1 cellular context compared by ENCODE assay signal in the genomic region with DNA sequence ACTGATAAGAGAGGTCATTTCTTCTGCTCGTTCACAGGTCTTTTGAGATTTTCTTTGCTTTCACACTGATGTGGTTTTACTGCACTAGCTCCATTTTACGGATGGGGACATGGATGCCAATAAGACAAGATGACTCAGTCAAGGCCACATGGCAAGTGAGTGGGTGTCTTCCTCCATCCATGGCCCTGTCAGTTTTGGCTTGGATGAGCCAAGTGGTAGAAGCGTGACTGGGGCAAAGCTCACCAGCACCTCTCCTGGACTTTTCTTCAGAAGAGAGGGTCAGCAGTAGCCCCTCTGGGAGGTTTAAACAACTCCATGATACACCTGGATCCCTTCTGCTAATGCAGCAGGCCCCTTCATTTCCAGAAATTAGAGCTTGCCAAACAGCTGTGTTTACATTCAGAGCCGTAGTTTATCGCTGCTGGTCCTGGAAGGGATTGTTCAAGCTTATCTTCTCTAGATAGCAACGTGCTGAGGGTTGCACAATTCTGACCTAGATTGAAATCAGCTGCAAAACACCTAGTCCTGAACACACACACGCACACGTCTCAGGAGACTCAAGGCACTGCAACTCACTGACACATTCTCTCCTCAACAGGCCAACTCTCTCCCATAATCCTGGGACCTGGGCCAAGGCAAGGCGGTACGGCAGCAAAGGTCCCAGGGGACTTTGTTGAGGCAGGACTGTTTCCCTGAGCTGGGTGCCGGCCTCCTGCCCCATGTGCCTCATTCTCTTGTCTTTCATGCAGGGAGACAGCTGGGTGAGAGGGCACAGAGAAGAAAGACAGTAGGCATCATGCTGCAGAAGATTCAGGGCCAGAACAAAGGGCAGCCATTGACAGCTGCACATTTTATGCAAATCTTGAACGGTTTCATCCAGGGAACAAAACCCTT.
TF ChIP-seq lines count a peak whose summit lies in the region.

No MANE protein-coding gene starts in this region.

TF ChIP-seq in GM23338, 12 proteins besides CTCF, POLR2A, EP300 and RAD21 (continued from another document):
- TF ChIP-seq, protein P1, sequence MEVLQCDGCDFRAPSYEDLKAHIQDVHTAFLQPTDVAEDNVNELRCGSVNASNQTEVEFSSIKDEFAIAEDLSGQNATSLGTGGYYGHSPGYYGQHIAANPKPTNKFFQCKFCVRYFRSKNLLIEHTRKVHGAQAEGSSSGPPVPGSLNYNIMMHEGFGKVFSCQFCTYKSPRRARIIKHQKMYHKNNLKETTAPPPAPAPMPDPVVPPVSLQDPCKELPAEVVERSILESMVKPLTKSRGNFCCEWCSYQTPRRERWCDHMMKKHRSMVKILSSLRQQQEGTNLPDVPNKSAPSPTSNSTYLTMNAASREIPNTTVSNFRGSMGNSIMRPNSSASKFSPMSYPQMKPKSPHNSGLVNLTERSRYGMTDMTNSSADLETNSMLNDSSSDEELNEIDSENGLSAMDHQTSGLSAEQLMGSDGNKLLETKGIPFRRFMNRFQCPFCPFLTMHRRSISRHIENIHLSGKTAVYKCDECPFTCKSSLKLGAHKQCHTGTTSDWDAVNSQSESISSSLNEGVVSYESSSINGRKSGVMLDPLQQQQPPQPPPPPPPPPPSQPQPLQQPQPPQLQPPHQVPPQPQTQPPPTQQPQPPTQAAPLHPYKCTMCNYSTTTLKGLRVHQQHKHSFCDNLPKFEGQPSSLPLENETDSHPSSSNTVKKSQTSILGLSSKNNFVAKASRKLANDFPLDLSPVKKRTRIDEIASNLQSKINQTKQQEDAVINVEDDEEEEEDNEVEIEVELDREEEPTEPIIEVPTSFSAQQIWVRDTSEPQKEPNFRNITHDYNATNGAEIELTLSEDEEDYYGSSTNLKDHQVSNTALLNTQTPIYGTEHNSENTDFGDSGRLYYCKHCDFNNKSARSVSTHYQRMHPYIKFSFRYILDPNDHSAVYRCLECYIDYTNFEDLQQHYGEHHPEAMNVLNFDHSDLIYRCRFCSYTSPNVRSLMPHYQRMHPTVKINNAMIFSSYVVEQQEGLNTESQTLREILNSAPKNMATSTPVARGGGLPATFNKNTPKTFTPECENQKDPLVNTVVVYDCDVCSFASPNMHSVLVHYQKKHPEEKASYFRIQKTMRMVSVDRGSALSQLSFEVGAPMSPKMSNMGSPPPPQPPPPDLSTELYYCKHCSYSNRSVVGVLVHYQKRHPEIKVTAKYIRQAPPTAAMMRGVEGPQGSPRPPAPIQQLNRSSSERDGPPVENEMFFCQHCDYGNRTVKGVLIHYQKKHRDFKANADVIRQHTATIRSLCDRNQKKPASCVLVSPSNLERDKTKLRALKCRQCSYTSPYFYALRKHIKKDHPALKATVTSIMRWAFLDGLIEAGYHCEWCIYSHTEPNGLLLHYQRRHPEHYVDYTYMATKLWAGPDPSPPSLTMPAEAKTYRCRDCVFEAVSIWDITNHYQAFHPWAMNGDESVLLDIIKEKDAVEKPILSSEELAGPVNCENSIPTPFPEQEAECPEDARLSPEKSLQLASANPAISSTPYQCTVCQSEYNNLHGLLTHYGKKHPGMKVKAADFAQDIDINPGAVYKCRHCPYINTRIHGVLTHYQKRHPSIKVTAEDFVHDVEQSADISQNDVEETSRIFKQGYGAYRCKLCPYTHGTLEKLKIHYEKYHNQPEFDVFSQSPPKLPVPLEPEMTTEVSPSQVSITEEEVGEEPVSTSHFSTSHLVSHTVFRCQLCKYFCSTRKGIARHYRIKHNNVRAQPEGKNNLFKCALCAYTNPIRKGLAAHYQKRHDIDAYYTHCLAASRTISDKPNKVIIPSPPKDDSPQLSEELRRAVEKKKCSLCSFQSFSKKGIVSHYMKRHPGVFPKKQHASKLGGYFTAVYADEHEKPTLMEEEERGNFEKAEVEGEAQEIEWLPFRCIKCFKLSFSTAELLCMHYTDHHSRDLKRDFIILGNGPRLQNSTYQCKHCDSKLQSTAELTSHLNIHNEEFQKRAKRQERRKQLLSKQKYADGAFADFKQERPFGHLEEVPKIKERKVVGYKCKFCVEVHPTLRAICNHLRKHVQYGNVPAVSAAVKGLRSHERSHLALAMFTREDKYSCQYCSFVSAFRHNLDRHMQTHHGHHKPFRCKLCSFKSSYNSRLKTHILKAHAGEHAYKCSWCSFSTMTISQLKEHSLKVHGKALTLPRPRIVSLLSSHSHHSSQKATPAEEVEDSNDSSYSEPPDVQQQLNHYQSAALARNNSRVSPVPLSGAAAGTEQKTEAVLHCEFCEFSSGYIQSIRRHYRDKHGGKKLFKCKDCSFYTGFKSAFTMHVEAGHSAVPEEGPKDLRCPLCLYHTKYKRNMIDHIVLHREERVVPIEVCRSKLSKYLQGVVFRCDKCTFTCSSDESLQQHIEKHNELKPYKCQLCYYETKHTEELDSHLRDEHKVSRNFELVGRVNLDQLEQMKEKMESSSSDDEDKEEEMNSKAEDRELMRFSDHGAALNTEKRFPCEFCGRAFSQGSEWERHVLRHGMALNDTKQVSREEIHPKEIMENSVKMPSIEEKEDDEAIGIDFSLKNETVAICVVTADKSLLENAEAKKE (CRISPR knock-in tag; IDR thresholded peaks at IDR 0.05) = no peak
- TF ChIP-seq CREB1 (CRISPR knock-in tag; IDR thresholded peaks at IDR 0.05; ENCODE audit: low read depth) (no peak), STAT1 (IDR thresholded peaks at IDR 0.05; ENCODE audit: unreplicated experiment) (no peak), POLR2AphosphoS5 (IDR thresholded peaks at IDR 0.05; ENCODE audit: low read depth) (no peak), NANOG (IDR thresholded peaks at IDR 0.05; ENCODE audit: borderline replicate concordance) (no peak), EZH2 (IDR thresholded peaks at IDR 0.05; ENCODE audit: low read depth, unreplicated experiment) (no peak), ZNF331 (CRISPR knock-in tag; IDR thresholded peaks at IDR 0.05; ENCODE audit: low read depth) (no peak), EZH2phosphoT487 (IDR thresholded peaks at IDR 0.05; ENCODE audit: unreplicated experiment) (no peak), ZNF114 (CRISPR knock-in tag; IDR thresholded peaks at IDR 0.05) (no peak)
- TF ChIP-seq, protein P2, sequence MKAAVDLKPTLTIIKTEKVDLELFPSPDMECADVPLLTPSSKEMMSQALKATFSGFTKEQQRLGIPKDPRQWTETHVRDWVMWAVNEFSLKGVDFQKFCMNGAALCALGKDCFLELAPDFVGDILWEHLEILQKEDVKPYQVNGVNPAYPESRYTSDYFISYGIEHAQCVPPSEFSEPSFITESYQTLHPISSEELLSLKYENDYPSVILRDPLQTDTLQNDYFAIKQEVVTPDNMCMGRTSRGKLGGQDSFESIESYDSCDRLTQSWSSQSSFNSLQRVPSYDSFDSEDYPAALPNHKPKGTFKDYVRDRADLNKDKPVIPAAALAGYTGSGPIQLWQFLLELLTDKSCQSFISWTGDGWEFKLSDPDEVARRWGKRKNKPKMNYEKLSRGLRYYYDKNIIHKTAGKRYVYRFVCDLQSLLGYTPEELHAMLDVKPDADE (IDR thresholded peaks at IDR 0.05) = no peak
